8 cellular contexts compared by ENCODE assay signal in the genomic region with DNA sequence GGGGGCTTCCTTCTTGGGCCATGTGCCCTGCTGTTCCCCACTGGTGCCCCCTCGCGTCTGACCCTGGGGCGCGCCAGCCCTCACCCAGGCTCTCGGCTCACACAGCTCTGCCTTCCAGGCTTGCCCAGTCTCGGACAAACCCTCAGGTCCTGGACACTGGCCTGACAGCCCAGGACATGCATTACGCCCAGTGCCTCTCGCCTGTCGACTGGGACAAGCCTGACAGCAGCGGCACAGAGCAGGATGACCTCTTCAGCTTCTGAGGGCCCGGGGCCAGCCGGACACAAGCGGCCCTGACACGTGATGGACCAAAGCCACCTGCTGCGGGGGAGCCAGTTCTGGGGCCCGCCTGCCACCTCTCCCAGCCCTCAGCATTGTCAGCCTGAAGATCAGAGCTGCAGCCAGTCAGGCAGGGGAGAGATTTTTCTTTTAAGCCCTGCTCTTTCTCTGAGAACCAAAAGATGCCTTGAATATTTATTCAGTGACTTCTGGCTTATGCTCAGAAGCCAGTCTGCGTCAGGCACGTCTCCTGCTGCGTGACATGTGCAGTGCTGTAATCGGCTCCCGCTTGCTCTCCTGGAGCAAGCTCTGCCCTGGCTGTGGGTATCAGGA. TPM values are rescaled to one million over a fixed set of nuclear protein-coding genes. Genes with fewer than 3 reads are reported as not detected.
DNase-seq lines count a peak whose midpoint lies in the region; ATAC-seq, FAIRE-seq and TF ChIP-seq lines count a peak whose summit lies in the region.

No MANE protein-coding gene starts in this region.

- TF ChIP-seq CTCF in keratinocyte (optimal IDR thresholded peaks at IDR 0.05 in 1 of 3, IDR thresholded peaks at IDR 0.05 in 1 of 3, conservative IDR thresholded peaks at IDR 0.05 in 1 of 3; ENCODE audit: extremely low read depth in 1 of 3, insufficient read depth in 2 of 3, low read length in 3 of 3) = no peak
- TF ChIP-seq CTCF in tibial artery (IDR thresholded peaks at IDR 0.05) = no peak

- FAIRE-seq in keratinocyte (lab: Jason Lieb, UNC) = no peak

- H3K4me1 ChIP-seq in keratinocyte (ENCODE audit: control insufficient read depth, extremely low read depth, insufficient read depth, low read length) (peaks cover 50% of the 10 kb centered on the region), tibial artery (peaks cover 5 to 48% (median 33%) of the 10 kb centered on the region in 4 donors)

- intact Hi-C loops in tibial artery (cut with DNase I; ENCODE audit: low total_unique reads) = no loop called here

- H3K27me3 ChIP-seq in keratinocyte (ENCODE audit: control insufficient read depth, extremely low read depth, insufficient read depth, low read length) (no peaks in the 10 kb centered on the region), tibial artery (no peaks in the 10 kb centered on the region)

- H3K27ac ChIP-seq in keratinocyte (ENCODE audit: control insufficient read depth, insufficient read depth, low read length) = peak overlapping the region; percentile 48
- peak overlapping the region; percentile 88 to 90 for H3K27ac ChIP-seq in tibial artery

- H3K36me3 ChIP-seq in keratinocyte (ENCODE audit: control insufficient read depth in 2 of 2, extremely low read depth in 1 of 2, insufficient read depth in 2 of 2, low read length in 2 of 2) = peaks cover 10 to 19% of the 10 kb centered on the region in 2 experiments
- H3K36me3 ChIP-seq in tibial artery = peaks cover 5 to 40% (median 31%) of the 10 kb centered on the region in 3 donors

- ATAC-seq in HG02970 (IDR thresholded peaks at IDR 0.05; ENCODE audit: low FRiP score, unreplicated experiment) = no peak

- H4K20me1 ChIP-seq in keratinocyte (ENCODE audit: control insufficient read depth, extremely low read depth, insufficient read depth, low read length) = no peaks in the 10 kb centered on the region

- no peaks in the 10 kb centered on the region for H3K9me1 ChIP-seq in keratinocyte (ENCODE audit: control insufficient read depth, extremely low read depth, insufficient read depth, low read length)

- peak; percentile 44 for DNase-seq in activated CD4-positive, alpha-beta T cell treated with anti-CD3 and anti-CD28 coated beads, Interleukin-2, amount 50 U/mL, for 1 hour
- no peak for DNase-seq in activated CD4-positive, alpha-beta T cell treated with anti-CD3 and anti-CD28 coated beads, Interleukin-2, amount 50 U/mL, for 4 hours
- DNase-seq in amygdala (lab: John Stamatoyannopoulos, UW) (peak in 49 of 56 donors; percentile 22 to 83 (median 60)), keratinocyte (ENCODE audit: low read depth, low spot score) (no peak), tibial artery (peak; percentile 75 to 92), HK-2 (ENCODE audit: unreplicated experiment) (no peak), NCI-H748 (lab: John Stamatoyannopoulos, UW; ENCODE audit: unreplicated experiment) (no peak)

- H3K9ac ChIP-seq in keratinocyte (ENCODE audit: control insufficient read depth, extremely low read depth, insufficient read depth, low read length) = peak overlapping the region; percentile 57

- H3K9me3 ChIP-seq in keratinocyte (ENCODE audit: control insufficient read depth, low read depth, low read length) (no peaks in the 10 kb centered on the region), tibial artery (no peaks in the 10 kb centered on the region)

- H3K79me2 ChIP-seq in keratinocyte (ENCODE audit: control insufficient read depth, insufficient read depth, low read length) = no peaks in the 10 kb centered on the region

- H3K4me3 ChIP-seq in keratinocyte (ENCODE audit: control insufficient read depth in 2 of 3, extremely low read depth in 1 of 3, insufficient read depth in 2 of 3, low read depth in 1 of 3, low read length in 3 of 3) = no peak overlapping the region
- H3K4me3 ChIP-seq in tibial artery = peak overlapping the region in 1 of 2 donors; percentile 2

- H2AFZ ChIP-seq in keratinocyte (ENCODE audit: control insufficient read depth, low read length) = no peak overlapping the region

- peak overlapping the region; percentile 31 for H3K4me2 ChIP-seq in keratinocyte (ENCODE audit: control insufficient read depth, extremely low read depth, insufficient read depth, low read depth, low read length)

- dilution Hi-C loops in keratinocyte (cut with MboI; ENCODE audit: extremely low pct_ligation_motif_present, low sequenced_read_pairs) = no loop called here

RNA-seq across cellular contexts. Expression of a gene that starts 23.4 kb away (rescaled TPM):
- 19.0 to 25.8 TPM (median 22.3 TPM) in 3 replicates for polyA plus RNA-seq in keratinocyte
- 14.6 TPM for polyA plus RNA-seq in keratinocyte (2011; ENCODE audit: low read depth)
- 28.4 and 30.9 TPM in 2 replicates for polyA plus RNA-seq in keratinocyte (2011; cell fraction: cytosol; rRNA removed)
- 34.5 and 41.1 TPM in 2 replicates for polyA plus RNA-seq in keratinocyte (2011; cell fraction: nucleus; rRNA removed)
- polyA plus RNA-seq in keratinocyte (2012; ENCODE audit: low replicate concordance) = 10.4 and 19.4 TPM in 2 replicates
- polyA minus RNA-seq in keratinocyte = 20.1 to 32.6 TPM (median 20.3 TPM) in 3 replicates
- 32.4 TPM for polyA minus RNA-seq in keratinocyte (2011; cell fraction: cytosol; rRNA and poly(A)+ RNA removed)
- polyA minus RNA-seq in keratinocyte (2011; cell fraction: nucleus; rRNA and poly(A)+ RNA removed) = 11.5 and 12.0 TPM in 2 replicates

RNA-seq across cellular contexts. Expression of a gene that starts 49.8 kb away (rescaled TPM):
- 0.07 to 0.27 TPM in 2 of 3 replicates, not detected in the other for polyA plus RNA-seq in keratinocyte
- 0.27 TPM for polyA plus RNA-seq in keratinocyte (2011; ENCODE audit: low read depth)
- polyA plus RNA-seq in keratinocyte (2011; cell fraction: cytosol; rRNA removed) = 0.06 and 0.08 TPM in 2 replicates
- polyA plus RNA-seq in keratinocyte (2011; cell fraction: nucleus; rRNA removed) = 0.16 TPM in 1 of 2 replicates, not detected in the other
- polyA plus RNA-seq in keratinocyte (2012; ENCODE audit: low replicate concordance) = 0.09 and 0.24 TPM in 2 replicates
- polyA minus RNA-seq in keratinocyte = 0.03 to 0.13 TPM in 2 of 3 replicates, not detected in the other
- not detected for polyA minus RNA-seq in keratinocyte (2011; cell fraction: cytosol; rRNA and poly(A)+ RNA removed)
- not detected in 2 replicates for polyA minus RNA-seq in keratinocyte (2011; cell fraction: nucleus; rRNA and poly(A)+ RNA removed)

Comparison
In these comparisons a context has a peak if more than half of its experiments do, and no peak if none do; other contexts are left out.
1. DNase-seq: peak in activated CD4-positive, alpha-beta T cell treated with anti-CD3 and anti-CD28 coated beads, Interleukin-2, amount 50 U/mL, for 1 hour (single experiment), amygdala (49 of 56) and tibial artery (2 of 2); none in activated CD4-positive, alpha-beta T cell treated with anti-CD3 and anti-CD28 coated beads, Interleukin-2, amount 50 U/mL, for 4 hours (0 of 2), keratinocyte (single experiment), HK-2 (single experiment) and NCI-H748 (single experiment).